7 cellular contexts compared by ENCODE assay signal in the genomic region with DNA sequence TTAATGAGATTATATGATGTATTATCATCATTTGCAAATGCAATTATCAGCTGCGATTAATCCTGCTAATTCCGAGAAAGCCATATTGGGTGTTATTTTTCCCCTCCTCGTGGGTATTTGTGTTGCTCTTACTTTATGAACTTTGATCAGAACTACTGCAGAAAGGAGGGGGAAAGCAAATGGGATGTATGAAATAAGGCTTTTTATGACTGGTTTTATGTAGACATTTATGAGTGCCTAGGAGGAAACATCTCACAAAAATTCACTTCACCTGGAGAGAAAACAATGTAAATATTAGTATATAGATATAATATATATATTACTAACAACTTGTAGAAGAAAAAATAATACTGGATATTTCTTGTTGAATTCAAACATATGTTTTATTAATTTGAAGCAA.
"Had no signal": no experiment of that assay in that cellular context is flagged by ENCODE, and none has a peak within 500 bp of the region (broad histone marks: within the 10 kb centered on the region; RNA-seq: fewer than 3 reads in every experiment).

No MANE protein-coding gene starts in this region.

- H3K4me3 ChIP-seq: GM23338 had no signal

- H2AFZ ChIP-seq: GM23338 had no signal

- DNase-seq: H9, HCEC 1CT, IMR-90 had no signal

- H3K4me2 ChIP-seq: GM23338 had no signal

- FAIRE-seq: H1, H54, HTR-8/SVneo had no signal

- ATAC-seq: GM23338 had no signal
